8 cellular contexts compared by ENCODE assay signal in the genomic region with DNA sequence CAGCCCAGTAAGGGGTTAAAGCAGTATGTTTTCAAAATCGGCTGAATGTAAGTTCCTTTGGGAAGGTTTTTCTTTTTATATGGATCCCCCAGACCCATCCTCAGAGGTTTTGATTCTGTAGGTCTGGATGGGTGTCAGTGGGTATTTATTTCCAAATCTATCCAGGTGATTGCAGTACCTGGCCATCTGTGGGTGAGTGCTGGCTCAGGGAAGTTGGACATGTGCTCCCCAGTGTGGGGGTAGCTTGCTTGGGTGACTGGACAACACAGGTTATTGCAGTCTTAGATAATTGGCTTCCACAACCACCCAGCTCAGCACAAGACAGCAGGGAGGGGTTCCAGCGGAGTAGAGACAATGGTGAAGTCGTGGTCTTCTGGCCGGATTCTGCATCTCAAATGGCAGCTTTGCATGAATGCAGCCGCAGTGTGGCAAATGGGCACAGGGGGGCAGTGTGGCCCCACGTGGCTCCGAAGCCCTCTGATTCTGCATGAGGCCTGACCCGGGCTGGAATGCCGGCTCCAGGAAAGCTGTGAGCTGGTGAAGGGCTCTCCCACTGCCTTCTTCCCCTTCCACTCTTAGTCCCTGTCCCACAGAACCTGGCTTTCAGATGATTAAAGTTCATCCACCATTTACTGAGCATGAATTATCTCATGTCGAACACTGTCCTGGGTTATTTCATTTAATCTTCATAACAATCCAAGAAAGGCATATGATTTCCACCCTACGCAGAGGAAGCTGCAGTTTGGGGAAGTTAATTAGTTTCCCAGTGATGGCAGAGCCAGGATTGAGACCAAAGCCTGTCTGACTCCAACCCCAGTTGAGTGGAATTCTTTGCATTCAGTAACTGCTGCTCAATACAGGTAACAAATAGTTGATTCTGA.
A peak's percentile ranks its signal among the peaks of the same experiment; 100 is the strongest.
DNase-seq lines count a peak whose midpoint lies in the region; ATAC-seq and TF ChIP-seq lines count a peak whose summit lies in the region.

No MANE protein-coding gene starts in this region.

- H3K27ac Mint-ChIP-seq in type B pancreatic cell, result no peak overlapping the region

- H3K27me3 ChIP-seq in BJ (ENCODE audit: control insufficient read depth, insufficient read depth, low read length), result no peaks in the 10 kb centered on the region
- no peaks in the 10 kb centered on the region for H3K27me3 ChIP-seq in SJSA1 (replicated peaks)

- no peak overlapping the region for H3K27ac ChIP-seq in SJSA1

- no peaks in the 10 kb centered on the region for H3K9me3 Mint-ChIP-seq in type B pancreatic cell

- peaks cover 9% of the 10 kb centered on the region for H3K4me1 Mint-ChIP-seq in type B pancreatic cell (ENCODE audit: unreplicated experiment)

- intact Hi-C loops in head of caudate nucleus (cut with DNase I), result loop anchor here (10.0 kb wide), 1 partner anchor 108 kb away; the partner anchor contains the start of gene NAMPT
- intact Hi-C loops in posterior cingulate gyrus (cut with DNase I), result loop anchor here (1.0 to 5.0 kb wide), 2 partner anchors 111 to 286 kb away; no protein-coding TSS in a partner anchor

- H3K36me3 Mint-ChIP-seq in type B pancreatic cell, result no peaks in the 10 kb centered on the region

- peak; percentile 80 for ATAC-seq in GM19351 (IDR thresholded peaks at IDR 0.05; ENCODE audit: unreplicated experiment)

- TF ChIP-seq CTCF in BJ (IDR thresholded peaks at IDR 0.05; ENCODE audit: insufficient read depth, low read depth, low read length), result peak; percentile 97
- TF ChIP-seq CTCF in LNCAP (IDR thresholded peaks at IDR 0.05), result peak; percentile 95
- TF ChIP-seq CTCF in type B pancreatic cell (conservative IDR thresholded peaks at IDR 0.05), result peak; percentile 94

- H3K36me3 ChIP-seq in BJ (ENCODE audit: control insufficient read depth, insufficient read depth, low read length) (no peaks in the 10 kb centered on the region), SJSA1 (no peaks in the 10 kb centered on the region)

- H3K4me3 ChIP-seq in BJ (ENCODE audit: low read depth, low read length) (no peak overlapping the region), SJSA1 (no peak overlapping the region)

- no peaks in the 10 kb centered on the region for H3K9me3 ChIP-seq in SJSA1 (replicated peaks)

- H3K27me3 Mint-ChIP-seq in type B pancreatic cell, result peaks cover 15% of the 10 kb centered on the region

- POLR2A ChIA-PET in BJ (lab: Charles Lee), result interaction anchor here (0.6 kb wide), 1 partner anchor 392 kb away, joined by 3 read pairs; no protein-coding TSS in a partner anchor

- no peak overlapping the region for H3K4me3 Mint-ChIP-seq in type B pancreatic cell

- CTCF ChIA-PET in BJ (lab: Yijun Ruan, JAX), result interaction anchor here (0.6 to 12.6 kb wide), 56 partner anchors 9 to 991 kb away, joined by 3 to 202 read pairs (median 4); partner anchors contain the start of genes CCDC71L and NAMPT

- peaks cover 11% of the 10 kb centered on the region for H3K4me1 ChIP-seq in SJSA1 (replicated peaks)

- DNase-seq in BJ (ENCODE audit: low read depth) (no peak), SJSA1 (ENCODE audit: low read depth in 1 of 2, low spot score in 2 of 2) (peak; percentile 62 to 81), head of caudate nucleus (peak; percentile 73 to 94 (median 86)), posterior cingulate gyrus (peak; percentile 70 to 97 (median 86)), type B pancreatic cell (ENCODE audit: extremely low spot score, unreplicated experiment) (peak; percentile 87)
- DNase-seq in activated naive CD4-positive, alpha-beta T cell treated with Interleukin-2 at 50 U/mL for 16 hours, result peak; percentile 76
